In genomic region chrX:102599084-102599949, GRCh38 we compare ENCODE assay signal across 8 cellular contexts. TPM values are rescaled to one million over a fixed set of nuclear protein-coding genes. Genes with fewer than 3 reads are reported as not detected.
DNase-seq lines count a peak whose midpoint lies in the region; ATAC-seq and TF ChIP-seq lines count a peak whose summit lies in the region.

ARMCX5 (plus strand) TSS chrX:102599515; CDS start chrX:102602142, 2,627 bp downstream.

- peaks cover 24% of the 10 kb centered on the region for H3K36me3 Mint-ChIP-seq in CD8-positive, alpha-beta T cell
- peaks cover 6% of the 10 kb centered on the region for H3K36me3 Mint-ChIP-seq in mesothelial cell of epicardium

- H3K9me3 ChIP-seq in CD8-positive, alpha-beta T cell (ENCODE audit: low read length): no peaks in the 10 kb centered on the region

- CTCF ChIA-PET in CD8-positive, alpha-beta T cell (lab: Charles Lee): no interaction called here

- no peaks in the 10 kb centered on the region for H3K9me3 Mint-ChIP-seq in CD8-positive, alpha-beta T cell
- peaks cover 31% of the 10 kb centered on the region for H3K9me3 Mint-ChIP-seq in mesothelial cell of epicardium

- no peaks in the 10 kb centered on the region for H3K27me3 Mint-ChIP-seq in CD8-positive, alpha-beta T cell (ENCODE audit: low read depth)
- H3K27me3 Mint-ChIP-seq in mesothelial cell of epicardium (ENCODE audit: low read depth): no peaks in the 10 kb centered on the region

- H3K4me1 ChIP-seq in CD8-positive, alpha-beta T cell (ENCODE audit: insufficient read depth, low read length): peaks cover 5% of the 10 kb centered on the region

- peak; percentile 39 to 81 (median 60) for DNase-seq in CD8-positive, alpha-beta T cell
- DNase-seq in HS-27A (ENCODE audit: low read depth): peak; percentile 62
- DNase-seq in NOMO-1 (lab: John Stamatoyannopoulos, UW; ENCODE audit: unreplicated experiment in 2 of 2): peak; percentile 50 to 80
- DNase-seq in activated CD8-positive, alpha-beta memory T cell treated with anti-CD3 and anti-CD28 coated beads, Interleukin-2, amount 50 U/mL, for 1 hour (ENCODE audit: extremely low read depth): peak; percentile 42
- DNase-seq in epidermal melanocyte (ENCODE audit: insufficient read length, low spot score): peak; percentile 21
- DNase-seq in mesothelial cell of epicardium (ENCODE audit: low spot score in 2 of 2, unreplicated experiment in 2 of 2): peak; percentile 31 to 59
- DNase-seq in stimulated activated CD8-positive, alpha-beta memory T cell treated with anti-CD3 and anti-CD28 coated beads, Interleukin-15, amount 100 ng/mL, for 24 hours (ENCODE audit: low read depth): peak; percentile 3

- peak; percentile 89 for ATAC-seq in CD8-positive, alpha-beta T cell
- peak; percentile 64 for ATAC-seq in GM19468 (IDR thresholded peaks at IDR 0.05; ENCODE audit: extremely low read depth, unreplicated experiment)

- no peaks in the 10 kb centered on the region for H3K27me3 ChIP-seq in CD8-positive, alpha-beta T cell (ENCODE audit: insufficient read depth, low read length)

- POLR2A ChIA-PET in CD8-positive, alpha-beta T cell (lab: Charles Lee): interaction anchor here (0.7 to 2.3 kb wide), 4 partner anchors 11 to 61 kb away, joined by 3 to 9 read pairs (median 4); partner anchors contain the start of gene GPRASP1

- TF ChIP-seq CTCF in CD8-positive, alpha-beta T cell (IDR thresholded peaks at IDR 0.05): no peak
- no peak for TF ChIP-seq CTCF in mesothelial cell of epicardium (IDR thresholded peaks at IDR 0.05; ENCODE audit: unreplicated experiment)

- H3K27ac Mint-ChIP-seq in CD8-positive, alpha-beta T cell: peak within 1 kb of the TSS; percentile 99
- H3K27ac Mint-ChIP-seq in mesothelial cell of epicardium: peak within 1 kb of the TSS; percentile 98

- peak within 1 kb of the TSS; percentile 85 for H3K4me3 ChIP-seq in CD8-positive, alpha-beta T cell (ENCODE audit: low read depth, low read length)

- no peaks in the 10 kb centered on the region for H3K36me3 ChIP-seq in CD8-positive, alpha-beta T cell (ENCODE audit: insufficient read depth, low read length)

- peak within 1 kb of the TSS; percentile 84 for H3K27ac ChIP-seq in CD8-positive, alpha-beta T cell (ENCODE audit: low read depth, low read length)

- H3K4me3 Mint-ChIP-seq in CD8-positive, alpha-beta T cell: peak within 1 kb of the TSS; percentile 99
- H3K4me3 Mint-ChIP-seq in mesothelial cell of epicardium: peak within 1 kb of the TSS; percentile 95

- intact Hi-C loops in CD8-positive, alpha-beta T cell (cut with DNase I, micrococcal nuclease): loop anchor here (1.0 to 5.0 kb wide), 4 partner anchors 52 to 169 kb away; partner anchors contain the start of genes GPRASP1 (in 1 of the 2) and GPRASP3 (in 1 of the 2)

- peaks cover 43% of the 10 kb centered on the region for H3K4me1 Mint-ChIP-seq in CD8-positive, alpha-beta T cell (ENCODE audit: low read depth)
- H3K4me1 Mint-ChIP-seq in mesothelial cell of epicardium: peaks cover 11% of the 10 kb centered on the region

RNA-seq across cellular contexts. Expression of gene ARMCX5, which starts in this region (rescaled TPM):
- 10 to 100 TPM; 13.3 to 14.7 TPM for total RNA-seq in CD8-positive, alpha-beta T cell
- total RNA-seq in mesothelial cell of epicardium: 16.7 to 23.1 TPM (median 19.9 TPM) in 3 replicates

Comparison
In these comparisons a context has a peak if more than half of its experiments do, and no peak if none do; other contexts are left out.
1. Peak in every context shown above with its lines: DNase-seq, ATAC-seq, H3K4me3 ChIP-seq and H3K27ac ChIP-seq.
2. DNase-seq: peak in every context shown above with its lines; median percentile 65 in NOMO-1; 62 in HS-27A; 60 in CD8-positive, alpha-beta T cell; 45 in mesothelial cell of epicardium; 42 in activated CD8-positive, alpha-beta memory T cell treated with anti-CD3 and anti-CD28 coated beads, Interleukin-2, amount 50 U/mL, for 1 hour; 21 in epidermal melanocyte; 3 in stimulated activated CD8-positive, alpha-beta memory T cell treated with anti-CD3 and anti-CD28 coated beads, Interleukin-15, amount 100 ng/mL, for 24 hours.